In the genomic region with DNA sequence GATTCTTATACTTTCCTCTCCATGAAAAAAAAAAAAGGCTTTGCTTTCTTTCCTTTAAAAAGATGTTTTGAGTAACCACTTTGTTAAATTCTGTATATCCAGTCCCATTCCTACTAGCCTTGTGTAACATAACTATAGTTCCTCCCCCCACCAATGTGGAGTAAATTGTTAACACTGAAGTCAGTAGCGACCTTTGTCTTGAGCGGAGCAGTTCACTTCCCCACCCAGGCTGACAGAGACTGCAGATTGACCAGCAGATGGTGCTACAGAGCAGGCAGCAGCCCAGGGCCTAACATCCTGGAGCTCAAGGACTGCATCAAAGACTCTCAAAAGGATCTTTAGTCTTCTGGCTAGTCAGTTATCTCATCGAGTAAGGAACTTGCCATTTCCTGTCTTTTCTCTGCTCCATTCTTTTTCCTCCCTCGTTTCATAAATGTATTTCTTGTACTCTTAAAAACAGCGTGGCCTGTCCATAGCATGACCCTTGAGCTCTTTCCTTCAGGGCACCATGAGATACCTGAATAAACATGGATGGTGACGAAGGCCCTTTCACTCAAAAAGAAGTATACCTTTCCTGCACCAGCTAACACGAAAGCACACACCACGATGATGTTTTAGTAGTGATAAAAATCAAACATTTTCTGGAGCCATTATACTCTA, we compare ENCODE assay signal across 8 cellular contexts.
DNase-seq lines count a peak whose midpoint lies in the region; ATAC-seq and TF ChIP-seq lines count a peak whose summit lies in the region.

No MANE protein-coding gene starts in this region.

- H3K36me3 ChIP-seq in tibial nerve, result no peaks in the 10 kb centered on the region

- 34 to 35% methylated on average over 8 of the region's 8 CpGs for WGBS in tibial nerve, 2 donors

- peak; percentile 51 for DNase-seq in GDM1 (lab: John Stamatoyannopoulos, UW)
- peak; percentile 69 for DNase-seq in KBM-7
- DNase-seq in OCI-M1 (lab: John Stamatoyannopoulos, UW), result peak; percentile 85
- DNase-seq in activated T-cell treated with anti-CD3 and anti-CD28 coated beads, Interleukin-2, amount 50 U/mL, for 24 hours, result peak; percentile 53
- peak; percentile 77 for DNase-seq in fibroblast of the aortic adventitia (ENCODE audit: low read depth)
- DNase-seq in non-pigmented ciliary epithelial cell (ENCODE audit: low read depth), result peak; percentile 34
- DNase-seq in tibial nerve (ENCODE audit: low spot score in 2 of 2), result peak; percentile 27 to 59

- peaks cover 0 to 6% (median 0%) of the 10 kb centered on the region in 4 donors for H3K4me1 ChIP-seq in tibial nerve

- H3K36me3 Mint-ChIP-seq in activated T-cell treated with anti-CD3 and anti-CD28 coated beads, Interleukin-2, amount 50 U/mL, for 24 hours (ENCODE audit: low read depth), result no peaks in the 10 kb centered on the region

- no peaks in the 10 kb centered on the region for H3K9me3 ChIP-seq in tibial nerve

- H3K4me1 Mint-ChIP-seq in activated T-cell treated with anti-CD3 and anti-CD28 coated beads, Interleukin-2, amount 50 U/mL, for 24 hours (ENCODE audit: low read depth), result no peaks in the 10 kb centered on the region

- H3K27me3 Mint-ChIP-seq in activated T-cell treated with anti-CD3 and anti-CD28 coated beads, Interleukin-2, amount 50 U/mL, for 24 hours, result peaks cover 2% of the 10 kb centered on the region

- no peak overlapping the region for H3K27ac ChIP-seq in tibial nerve

- H3K4me3 ChIP-seq in fibroblast of the aortic adventitia (ENCODE audit: low read depth, low read length) (no peak overlapping the region), tibial nerve (no peak overlapping the region)

- in situ Hi-C loops in KBM-7 (cut with MboI; ENCODE audit: low pct_unique_long_range_greater_than_20kb, low sequenced_read_pairs), result no loop called here

- no peak for TF ChIP-seq POLR2A in tibial nerve (IDR thresholded peaks at IDR 0.05)

- peak; percentile 97 for ATAC-seq in GM21825 (IDR thresholded peaks at IDR 0.05; ENCODE audit: unreplicated experiment)

- no peaks in the 10 kb centered on the region for H3K9me3 Mint-ChIP-seq in activated T-cell treated with anti-CD3 and anti-CD28 coated beads, Interleukin-2, amount 50 U/mL, for 24 hours

- no peak overlapping the region for H3K4me3 Mint-ChIP-seq in activated T-cell treated with anti-CD3 and anti-CD28 coated beads, Interleukin-2, amount 50 U/mL, for 24 hours

- no peak for TF ChIP-seq EP300 in tibial nerve (IDR thresholded peaks at IDR 0.05)

- no peak overlapping the region for H3K27ac Mint-ChIP-seq in activated T-cell treated with anti-CD3 and anti-CD28 coated beads, Interleukin-2, amount 50 U/mL, for 24 hours

- no peaks in the 10 kb centered on the region for H3K27me3 ChIP-seq in tibial nerve

- TF ChIP-seq CTCF in fibroblast of the aortic adventitia (IDR thresholded peaks at IDR 0.05; ENCODE audit: insufficient read depth, low read length) (peak; percentile 100), tibial nerve (IDR thresholded peaks at IDR 0.05) (peak; percentile 67 to 90 (median 85))

Comparison
In these comparisons a context has a peak if more than half of its experiments do, and no peak if none do; other contexts are left out.
1. DNase-seq: peak in every context shown above with its lines; median percentile 85 in OCI-M1; 77 in fibroblast of the aortic adventitia; 69 in KBM-7; 53 in activated T-cell treated with anti-CD3 and anti-CD28 coated beads, Interleukin-2, amount 50 U/mL, for 24 hours; 51 in GDM1; 43 in tibial nerve; 34 in non-pigmented ciliary epithelial cell.